In genomic region chr7:40356312-40356711, GRCh38 we compare ENCODE assay signal across 14 cellular contexts.
"Had no signal": no experiment of that assay in that cellular context is flagged by ENCODE, and none has a peak within 500 bp of the region (broad histone marks: within the 10 kb centered on the region; RNA-seq: fewer than 3 reads in every experiment).

No MANE protein-coding gene starts in this region.

- ATAC-seq: activated CD8-positive, alpha-beta T cell treated with anti-CD3 and anti-CD28 coated beads for 36 hours; activated naive CD8-positive, alpha-beta T cell treated with anti-CD3 and anti-CD28 coated beads, Interleukin-2, amount 50 U/mL, for 24 hours; activated T-cell treated with anti-CD3 and anti-CD28 coated beads, Interleukin-2, amount 50 U/mL, for 72 hours; gastroesophageal sphincter; stimulated activated naive CD8-positive, alpha-beta T cell treated with anti-CD3 and anti-CD28 coated beads, Interleukin-15, amount 100 ng/mL, for 72 hours; T-cell had no signal

- H3K4me3 ChIP-seq: esophagus muscularis mucosa, gastroesophageal sphincter, neural progenitor cell, uterus had no signal

- H2AFZ ChIP-seq: neural progenitor cell, parathyroid adenoma had no signal

- H3K79me2 ChIP-seq: parathyroid adenoma had no signal

- H3K27ac ChIP-seq: esophagus muscularis mucosa, gastroesophageal sphincter, neural progenitor cell, parathyroid adenoma had no signal

- H3K36me3 ChIP-seq: esophagus muscularis mucosa, gastroesophageal sphincter, neural progenitor cell, uterus had no signal

- H3K4me1 ChIP-seq: gastroesophageal sphincter, neural progenitor cell, parathyroid adenoma, uterus had no signal

- DNase-seq: activated CD8-positive, alpha-beta memory T cell treated with anti-CD3 and anti-CD28 coated beads, Interleukin-2, amount 50 U/mL, for 4 hours; activated CD8-positive, alpha-beta T cell treated with anti-CD3 and anti-CD28 coated beads for 36 hours; activated naive CD4-positive, alpha-beta T cell treated with Interleukin-2 at 50 U/mL for 16 hours; activated naive CD8-positive, alpha-beta T cell treated with anti-CD3 and anti-CD28 coated beads, Interleukin-2, amount 50 U/mL, for 24 hours; activated T-cell treated with anti-CD3 and anti-CD28 coated beads, Interleukin-2, amount 50 U/mL, for 72 hours; stimulated activated CD4-positive, alpha-beta T cell treated with anti-CD3 and anti-CD28 coated beads, Interleukin-4, amount 100 ng/mL, for 4 hours; stimulated activated naive CD8-positive, alpha-beta T cell treated with anti-CD3 and anti-CD28 coated beads, Interleukin-15, amount 100 ng/mL, for 72 hours; T-cell; T1000; uterus had no signal

- H3K9ac ChIP-seq: neural progenitor cell, parathyroid adenoma had no signal

- H3K9me3 ChIP-seq: esophagus muscularis mucosa, gastroesophageal sphincter, uterus had no signal

- H3K27me3 ChIP-seq: esophagus muscularis mucosa, gastroesophageal sphincter, neural progenitor cell, uterus had no signal

- H3K4me2 ChIP-seq: neural progenitor cell had no signal
